9 cellular contexts compared by ENCODE assay signal in genomic region chr2:136932700-136933099, GRCh38.
DNase-seq lines count a peak whose midpoint lies in the region; ATAC-seq and TF ChIP-seq lines count a peak whose summit lies in the region.
"Had no signal": no experiment of that assay in that cellular context is flagged by ENCODE, and none has a peak within 500 bp of the region (broad histone marks: within the 10 kb centered on the region; RNA-seq: fewer than 3 reads in every experiment).

No MANE protein-coding gene starts in this region.

- H2BK5ac ChIP-seq in mesenchymal stem cell (ENCODE audit: low read depth, low read length, poor library complexity, severe bottlenecking) = no peak overlapping the region

- H3K4me3 ChIP-seq in DOHH2 (ENCODE audit: low read length) (no peak overlapping the region), PC-3 (ENCODE audit: low read length) (no peak overlapping the region), mesenchymal stem cell (ENCODE audit: insufficient read depth in 1 of 2, low read depth in 1 of 2, low read length in 2 of 2) (no peak overlapping the region)

- H2BK12ac ChIP-seq in mesenchymal stem cell (ENCODE audit: low read length in 2 of 2) = no peak overlapping the region

- no TSS peak for BruUV-seq in PC-3 (replicated peaks; lab: Mats Ljungman, UMichigan)

- no peak overlapping the region for H2AFZ ChIP-seq in PC-3 (ENCODE audit: low read length)
- no peak overlapping the region for H2AFZ ChIP-seq in mesenchymal stem cell (ENCODE audit: low read depth, low read length)

- H3K27me3 ChIP-seq in DOHH2 (ENCODE audit: control insufficient read depth, low read length) = no peaks in the 10 kb centered on the region
- H3K27me3 ChIP-seq in PC-3 (ENCODE audit: low read length) = peaks cover 10% of the 10 kb centered on the region; the same call in 1 of the 2 replicates
- no peaks in the 10 kb centered on the region for H3K27me3 ChIP-seq in mesenchymal stem cell (ENCODE audit: control insufficient read depth in 1 of 2, insufficient read depth in 1 of 2, low read length in 2 of 2)

- POLR2A ChIA-PET in PC-3 (lab: Charles Lee; ENCODE audit: unreplicated experiment) = no interaction called here

- peak; percentile 61 for DNase-seq in PC-3
- peak; percentile 56 for DNase-seq in iPS-NIHi11 (ENCODE audit: low spot score)
- no peak for DNase-seq in putamen (ENCODE audit: low spot score)
- no peak for DNase-seq in stimulated activated CD4-positive, alpha-beta T cell treated with anti-CD3 and anti-CD28 coated beads, Interleukin-4, amount 100 ng/mL, for 24 hours
- DNase-seq in mesenchymal stem cell = no peak
- DNase-seq: stimulated activated naive CD8-positive, alpha-beta T cell treated with anti-CD3 and anti-CD28 coated beads, Interleukin-15, amount 100 ng/mL, for 72 hours had no signal

- ATAC-seq in HG03175 (IDR thresholded peaks at IDR 0.05; ENCODE audit: unreplicated experiment) = peak; percentile 47
- peak; percentile 43; the same call in 1 of the 2 replicates for ATAC-seq in PC-3
- no peak for ATAC-seq in activated CD4-positive, CD25-positive, alpha-beta regulatory T cell treated with anti-CD3 and anti-CD28 coated beads, Interleukin-2, amount 50 U/mL, for 24 hours
- ATAC-seq: stimulated activated naive CD8-positive, alpha-beta T cell treated with anti-CD3 and anti-CD28 coated beads, Interleukin-15, amount 100 ng/mL, for 72 hours had no signal

- H2BK120ac ChIP-seq in mesenchymal stem cell (ENCODE audit: low read depth, low read length) = no peak overlapping the region

- H3K36me3 ChIP-seq in DOHH2 (ENCODE audit: control insufficient read depth, low read length) (no peaks in the 10 kb centered on the region), PC-3 (ENCODE audit: low read depth, low read length) (no peaks in the 10 kb centered on the region), mesenchymal stem cell (ENCODE audit: control insufficient read depth in 1 of 2, insufficient read depth in 2 of 2, low read depth in 1 of 2, low read length in 2 of 2) (no peaks in the 10 kb centered on the region)

- H3K79me2 ChIP-seq in DOHH2 (ENCODE audit: control insufficient read depth, low read length) = no peaks in the 10 kb centered on the region
- no peaks in the 10 kb centered on the region for H3K79me2 ChIP-seq in PC-3 (ENCODE audit: low read length)

- H3F3A ChIP-seq in DOHH2 (ENCODE audit: control insufficient read depth, insufficient read depth) (no peaks in the 10 kb centered on the region), PC-3 (ENCODE audit: low read length, unreplicated experiment) (no peaks in the 10 kb centered on the region)

- no peak overlapping the region for H4K91ac ChIP-seq in mesenchymal stem cell (ENCODE audit: low read length)

- H4K20me1 ChIP-seq in DOHH2 (ENCODE audit: control insufficient read depth, insufficient read depth, low read depth, low read length) (no peaks in the 10 kb centered on the region), PC-3 (ENCODE audit: low read length) (no peaks in the 10 kb centered on the region)

- CTCF ChIA-PET in PC-3 (lab: Charles Lee) = interaction anchor here (0.5 to 0.6 kb wide), 2 partner anchors 283 to 332 kb away, joined by 3 to 7 read pairs; no protein-coding TSS in a partner anchor

- H3K4me2 ChIP-seq in DOHH2 (ENCODE audit: low read length) (no peak overlapping the region), PC-3 (ENCODE audit: low read length) (no peak overlapping the region), mesenchymal stem cell (ENCODE audit: low read length, poor library complexity, severe bottlenecking) (no peak overlapping the region)

- no peaks in the 10 kb centered on the region for H3K79me1 ChIP-seq in mesenchymal stem cell (replicated peaks; ENCODE audit: low read length, poor library complexity, severe bottlenecking)

- H3K18ac ChIP-seq in mesenchymal stem cell (ENCODE audit: low read depth in 1 of 2, low read length in 2 of 2) = no peak overlapping the region

- intact Hi-C loops in PC-3 (cut with micrococcal nuclease) = loop anchor here (1.0 to 5.0 kb wide), 3 partner anchors 725 to 906 kb away; no protein-coding TSS in a partner anchor

- H4K8ac ChIP-seq in mesenchymal stem cell (ENCODE audit: low read length) = no peak overlapping the region

- no peak overlapping the region for H2AK5ac ChIP-seq in mesenchymal stem cell (ENCODE audit: low read length, severe bottlenecking)

- TF ChIP-seq CTCF in DOHH2 (IDR thresholded peaks at IDR 0.05; ENCODE audit: low read depth, low read length, poor library complexity, severe bottlenecking) = peak; percentile 35
- peak; percentile 80 for TF ChIP-seq CTCF in PC-3 (conservative IDR thresholded peaks at IDR 0.05; ENCODE audit: low read depth, low read length)

- WGBS in mesenchymal stem cell = 30% methylated on average over 3 of the region's 3 CpGs

- H3K9me2 ChIP-seq in DOHH2 (replicated peaks; ENCODE audit: control insufficient read depth, low read length) (no peaks in the 10 kb centered on the region), PC-3 (replicated peaks; ENCODE audit: low read length) (no peaks in the 10 kb centered on the region)

- H2BK15ac ChIP-seq in mesenchymal stem cell (ENCODE audit: low read depth, poor library complexity, severe bottlenecking) = no peak overlapping the region

- H3K4me1 ChIP-seq in DOHH2 (ENCODE audit: control insufficient read depth, low read length) (no peaks in the 10 kb centered on the region), PC-3 (ENCODE audit: insufficient read depth, low read length) (no peaks in the 10 kb centered on the region), mesenchymal stem cell (ENCODE audit: control insufficient read depth, insufficient read depth, low read depth, low read length) (no peaks in the 10 kb centered on the region)

- no peak overlapping the region for H3K27ac ChIP-seq in DOHH2 (ENCODE audit: low read depth, low read length)
- H3K27ac ChIP-seq in PC-3 (ENCODE audit: low read length) = no peak overlapping the region
- H3K27ac ChIP-seq in mesenchymal stem cell (ENCODE audit: low read length, poor library complexity, severe bottlenecking) = no peak overlapping the region

- no peak overlapping the region for H3K4ac ChIP-seq in mesenchymal stem cell (ENCODE audit: low read depth in 1 of 2, low read length in 2 of 2)

- no peak overlapping the region for H3K23ac ChIP-seq in mesenchymal stem cell (ENCODE audit: low read length in 2 of 2)

- no peak overlapping the region for H3K14ac ChIP-seq in mesenchymal stem cell (ENCODE audit: low read length in 2 of 2)

- H3K9me3 ChIP-seq in DOHH2 (ENCODE audit: control insufficient read depth, insufficient read depth, low read length) (no peaks in the 10 kb centered on the region), PC-3 (ENCODE audit: low read length) (no peaks in the 10 kb centered on the region), mesenchymal stem cell (ENCODE audit: control insufficient read depth, low read length) (no peaks in the 10 kb centered on the region)

- H3K9ac ChIP-seq in PC-3 (ENCODE audit: low read length) (no peak overlapping the region), mesenchymal stem cell (ENCODE audit: low read length) (no peak overlapping the region)

Comparison
In these comparisons a context has a peak if more than half of its experiments do, and no peak if none do; other contexts are left out.
1. ATAC-seq: peak in HG03175 (single experiment) and PC-3 (single experiment); none in activated CD4-positive, CD25-positive, alpha-beta regulatory T cell treated with anti-CD3 and anti-CD28 coated beads, Interleukin-2, amount 50 U/mL, for 24 hours (0 of 2).
2. DNase-seq: peak in PC-3 (single experiment) and iPS-NIHi11 (single experiment); none in putamen (single experiment), stimulated activated CD4-positive, alpha-beta T cell treated with anti-CD3 and anti-CD28 coated beads, Interleukin-4, amount 100 ng/mL, for 24 hours (single experiment) and mesenchymal stem cell (single experiment).